In the genomic region with DNA sequence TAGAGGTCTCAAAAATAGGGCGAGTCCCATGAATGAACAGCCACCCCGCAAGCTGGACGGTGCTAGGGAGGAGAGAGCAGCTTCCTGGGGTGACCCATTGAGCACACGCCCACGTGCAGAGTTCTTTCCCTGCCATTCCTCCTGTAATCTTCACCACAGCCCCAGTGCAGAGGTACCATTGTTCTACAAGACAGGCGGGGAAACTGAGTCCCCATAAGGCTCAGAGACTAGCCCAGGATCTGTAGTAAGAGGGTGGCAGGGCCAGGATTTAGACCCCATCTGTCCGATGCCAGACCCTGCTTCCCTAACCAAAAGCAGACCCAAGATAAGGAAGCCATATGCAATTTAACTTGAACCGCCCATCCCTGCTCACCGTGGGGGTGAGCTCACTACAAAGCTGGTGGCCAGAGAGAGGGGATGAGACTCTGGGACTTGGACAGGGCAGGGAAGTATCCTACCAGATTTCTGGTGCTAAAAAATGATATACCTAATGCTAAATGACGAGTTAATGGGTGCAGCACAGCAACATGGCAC, we compare ENCODE assay signal across 20 cellular contexts. TPM values are rescaled to one million over a fixed set of nuclear protein-coding genes. Genes with fewer than 3 reads are reported as not detected.
DNase-seq lines count a peak whose midpoint lies in the region; ATAC-seq, FAIRE-seq and TF ChIP-seq lines count a peak whose summit lies in the region.
"Had no signal": no experiment of that assay in that cellular context is flagged by ENCODE, and none has a peak within 500 bp of the region (broad histone marks: within the 10 kb centered on the region; RNA-seq: fewer than 3 reads in every experiment).

No MANE protein-coding gene starts in this region.

- H3K4me1 ChIP-seq in astrocyte (ENCODE audit: insufficient read depth, low read length): peaks cover 54% of the 10 kb centered on the region
- H3K4me1 ChIP-seq in lower lobe of right lung: no peaks in the 10 kb centered on the region
- H3K4me1 ChIP-seq in suprapubic skin: peaks cover 48% of the 10 kb centered on the region

- H3K27me3 ChIP-seq in astrocyte (ENCODE audit: insufficient read depth, low read length): no peaks in the 10 kb centered on the region
- H3K27me3 ChIP-seq in lower lobe of right lung (ENCODE audit: low read depth): no peaks in the 10 kb centered on the region
- H3K27me3 ChIP-seq in suprapubic skin: no peaks in the 10 kb centered on the region

- H3K4me3 ChIP-seq in astrocyte (ENCODE audit: insufficient read depth, low read depth, low read length): no peak overlapping the region
- no peak overlapping the region for H3K4me3 ChIP-seq in lower lobe of right lung
- no peak overlapping the region for H3K4me3 ChIP-seq in suprapubic skin
- H3K4me3 ChIP-seq: mucosa of descending colon had no signal

- H3K27ac ChIP-seq in astrocyte (ENCODE audit: low read depth, low read length) (no peak overlapping the region), lower lobe of right lung (no peak overlapping the region), suprapubic skin (no peak overlapping the region)

- ATAC-seq in lower lobe of right lung: no peak
- no peak for ATAC-seq in activated T-cell treated with anti-CD3 and anti-CD28 coated beads, Interleukin-2, amount 50 U/mL, for 72 hours (replicated peaks in 1 of 2)
- ATAC-seq: activated CD4-positive, alpha-beta T cell treated with anti-CD3 and anti-CD28 coated beads for 36 hours; mucosa of descending colon had no signal

- no peaks in the 10 kb centered on the region for H4K20me1 ChIP-seq in astrocyte (ENCODE audit: insufficient read depth, low read length)

- CTCF ChIA-PET in Calu3 (lab: Charles Lee): no interaction called here

- H3K4me3 Mint-ChIP-seq in astrocyte (ENCODE audit: unreplicated experiment) (no peak overlapping the region), Calu3 (ENCODE audit: low read depth, unreplicated experiment) (no peak overlapping the region)
- H3K4me3 Mint-ChIP-seq in activated T-cell treated with anti-CD3 and anti-CD28 coated beads, Interleukin-2, amount 50 U/mL, for 72 hours: no peak overlapping the region
- H3K4me3 Mint-ChIP-seq: activated CD4-positive, alpha-beta T cell treated with anti-CD3 and anti-CD28 coated beads for 36 hours had no signal

- no peaks in the 10 kb centered on the region for H3K9me3 Mint-ChIP-seq in astrocyte (ENCODE audit: unreplicated experiment)
- H3K9me3 Mint-ChIP-seq in activated T-cell treated with anti-CD3 and anti-CD28 coated beads, Interleukin-2, amount 50 U/mL, for 72 hours: no peaks in the 10 kb centered on the region
- H3K9me3 Mint-ChIP-seq in Calu3 (ENCODE audit: low read depth, unreplicated experiment): no peaks in the 10 kb centered on the region

- intact Hi-C loops in lower lobe of right lung (cut with DNase I) (no loop called here), Calu3 (cut with micrococcal nuclease; ENCODE audit: unreplicated experiment) (no loop called here)

- WGBS in suprapubic skin: 75% methylated on average over 10 of the region's 10 CpGs

- H3K4me2 ChIP-seq in astrocyte (ENCODE audit: low read length): peak overlapping the region; percentile 33

- peak overlapping the region; percentile 85 for H3K27ac Mint-ChIP-seq in astrocyte (ENCODE audit: unreplicated experiment)
- H3K27ac Mint-ChIP-seq in activated T-cell treated with anti-CD3 and anti-CD28 coated beads, Interleukin-2, amount 50 U/mL, for 72 hours: no peak overlapping the region
- no peak overlapping the region for H3K27ac Mint-ChIP-seq in Calu3 (ENCODE audit: unreplicated experiment)
- H3K27ac Mint-ChIP-seq: activated CD4-positive, alpha-beta T cell treated with anti-CD3 and anti-CD28 coated beads for 36 hours had no signal

- no peak overlapping the region for H3K9ac ChIP-seq in astrocyte (ENCODE audit: low read length)

- no TSS peak for BruUV-seq in Calu3 (replicated peaks; lab: Mats Ljungman, UMichigan)

- no peak overlapping the region for H2AFZ ChIP-seq in astrocyte (ENCODE audit: low read depth, low read length)

- peak; percentile 36 for DNase-seq in activated CD8-positive, alpha-beta memory T cell treated with anti-CD3 and anti-CD28 coated beads, Interleukin-2, amount 50 U/mL, for 48 hours
- no peak for DNase-seq in activated CD8-positive, alpha-beta memory T cell treated with anti-CD3 and anti-CD28 coated beads for 24 hours
- DNase-seq in astrocyte (ENCODE audit: low read depth) (no peak), lower lobe of right lung (peak; percentile 3), suprapubic skin (ENCODE audit: low spot score in 2 of 2) (peak; percentile 43), Calu3 (no peak)
- no peak for DNase-seq in activated T-cell treated with anti-CD3 and anti-CD28 coated beads, Interleukin-2, amount 50 U/mL, for 72 hours
- no peak for DNase-seq in activated CD4-positive, alpha-beta T cell treated with anti-CD3 and anti-CD28 coated beads for 4 hours
- DNase-seq: activated CD4-positive, alpha-beta T cell treated with anti-CD3 and anti-CD28 coated beads for 36 hours; amygdala; central memory CD4-positive, alpha-beta T cell; erythroblast; NCI-H1417; NCI-H526; RPMI8226; SW 1271 had no signal

- TF ChIP-seq EP300 in suprapubic skin (IDR thresholded peaks at IDR 0.05): no peak

- H3K4me1 Mint-ChIP-seq in astrocyte (ENCODE audit: low read depth, unreplicated experiment) (peaks cover 43% of the 10 kb centered on the region), Calu3 (ENCODE audit: low read depth, unreplicated experiment) (peaks cover 8% of the 10 kb centered on the region)
- peaks cover 9% of the 10 kb centered on the region for H3K4me1 Mint-ChIP-seq in activated T-cell treated with anti-CD3 and anti-CD28 coated beads, Interleukin-2, amount 50 U/mL, for 72 hours (ENCODE audit: low read depth)
- H3K4me1 Mint-ChIP-seq: activated CD4-positive, alpha-beta T cell treated with anti-CD3 and anti-CD28 coated beads for 36 hours had no signal

- no peak for FAIRE-seq in astrocyte (lab: Jason Lieb, UNC)
- FAIRE-seq: frontal cortex had no signal

- TF ChIP-seq CTCF in astrocyte (IDR thresholded peaks at IDR 0.05; ENCODE audit: insufficient read depth, low read depth, low read length) (no peak), lower lobe of right lung (IDR thresholded peaks at IDR 0.05) (no peak), suprapubic skin (IDR thresholded peaks at IDR 0.05) (no peak), Calu3 (IDR thresholded peaks at IDR 0.05; ENCODE audit: unreplicated experiment) (no peak)

- H3K27me3 Mint-ChIP-seq in astrocyte (ENCODE audit: low read depth, unreplicated experiment): no peaks in the 10 kb centered on the region
- peaks cover 5% of the 10 kb centered on the region for H3K27me3 Mint-ChIP-seq in activated T-cell treated with anti-CD3 and anti-CD28 coated beads, Interleukin-2, amount 50 U/mL, for 72 hours (ENCODE audit: low read depth)
- no peaks in the 10 kb centered on the region for H3K27me3 Mint-ChIP-seq in Calu3 (ENCODE audit: unreplicated experiment)

- no peak for TF ChIP-seq POLR2A in suprapubic skin (IDR thresholded peaks at IDR 0.05)

- H3K36me3 Mint-ChIP-seq in astrocyte (ENCODE audit: low read depth, unreplicated experiment): peaks cover 13% of the 10 kb centered on the region
- no peaks in the 10 kb centered on the region for H3K36me3 Mint-ChIP-seq in activated T-cell treated with anti-CD3 and anti-CD28 coated beads, Interleukin-2, amount 50 U/mL, for 72 hours (ENCODE audit: insufficient read depth in 2 of 2)
- H3K36me3 Mint-ChIP-seq in Calu3 (ENCODE audit: insufficient read depth, unreplicated experiment): peaks cover 7% of the 10 kb centered on the region

- no peaks in the 10 kb centered on the region for H3K9me3 ChIP-seq in astrocyte (ENCODE audit: insufficient read depth, low read depth, low read length)
- H3K9me3 ChIP-seq in lower lobe of right lung: no peaks in the 10 kb centered on the region
- no peaks in the 10 kb centered on the region for H3K9me3 ChIP-seq in suprapubic skin
- H3K9me3 ChIP-seq: mucosa of descending colon had no signal

- H3K79me2 ChIP-seq in astrocyte (ENCODE audit: insufficient read depth, low read length): no peaks in the 10 kb centered on the region

- H3K36me3 ChIP-seq in astrocyte (ENCODE audit: insufficient read depth, low read length) (no peaks in the 10 kb centered on the region), lower lobe of right lung (no peaks in the 10 kb centered on the region), suprapubic skin (no peaks in the 10 kb centered on the region)

RNA-seq across cellular contexts. Expression of a gene that starts 36.7 kb away (rescaled TPM):
- total RNA-seq in astrocyte (not detected in 2 replicates), lower lobe of right lung (9.2 TPM), suprapubic skin (10 to 100 TPM in 1 of 4 donors, not detected in 3; 59.2 TPM), Calu3 (2022) (not detected in 2 replicates)
- total RNA-seq in activated T-cell treated with anti-CD3 and anti-CD28 coated beads, Interleukin-2, amount 50 U/mL, for 72 hours: not detected
- total RNA-seq: A172; activated CD4-positive, alpha-beta T cell treated with anti-CD3 and anti-CD28 coated beads for 36 hours had no signal

RNA-seq across cellular contexts. Expression of a gene that starts 43.5 kb away (rescaled TPM):
- total RNA-seq in astrocyte (not detected in 2 replicates), lower lobe of right lung (3.1 TPM), suprapubic skin (1 to 10 TPM in 1 of 4 donors, not detected in 3; 9.5 TPM), Calu3 (2022) (not detected in 2 replicates)
- total RNA-seq in activated T-cell treated with anti-CD3 and anti-CD28 coated beads, Interleukin-2, amount 50 U/mL, for 72 hours: not detected
- total RNA-seq: A172; activated CD4-positive, alpha-beta T cell treated with anti-CD3 and anti-CD28 coated beads for 36 hours; frontal cortex; M059J had no signal

Comparison
In these comparisons a context has a peak if more than half of its experiments do, and no peak if none do; other contexts are left out.
1. DNase-seq: peak in activated CD8-positive, alpha-beta memory T cell treated with anti-CD3 and anti-CD28 coated beads, Interleukin-2, amount 50 U/mL, for 48 hours (single experiment), lower lobe of right lung (single experiment) and suprapubic skin (2 of 2); none in activated CD8-positive, alpha-beta memory T cell treated with anti-CD3 and anti-CD28 coated beads for 24 hours (single experiment), astrocyte (single experiment), activated T-cell treated with anti-CD3 and anti-CD28 coated beads, Interleukin-2, amount 50 U/mL, for 72 hours (0 of 2), activated CD4-positive, alpha-beta T cell treated with anti-CD3 and anti-CD28 coated beads for 4 hours (0 of 2) and Calu3 (single experiment).